In genomic region chr17:4777969-4778760, GRCh38 we compare ENCODE assay signal across 1 cellular context.
TF ChIP-seq lines count a peak whose summit lies in the region.

No MANE protein-coding gene starts in this region.

TF ChIP-seq in HepG2, 621 proteins besides CTCF, POLR2A, EP300 and RAD21 (continued from another document and continues in another):
- TF ChIP-seq, protein P1, sequence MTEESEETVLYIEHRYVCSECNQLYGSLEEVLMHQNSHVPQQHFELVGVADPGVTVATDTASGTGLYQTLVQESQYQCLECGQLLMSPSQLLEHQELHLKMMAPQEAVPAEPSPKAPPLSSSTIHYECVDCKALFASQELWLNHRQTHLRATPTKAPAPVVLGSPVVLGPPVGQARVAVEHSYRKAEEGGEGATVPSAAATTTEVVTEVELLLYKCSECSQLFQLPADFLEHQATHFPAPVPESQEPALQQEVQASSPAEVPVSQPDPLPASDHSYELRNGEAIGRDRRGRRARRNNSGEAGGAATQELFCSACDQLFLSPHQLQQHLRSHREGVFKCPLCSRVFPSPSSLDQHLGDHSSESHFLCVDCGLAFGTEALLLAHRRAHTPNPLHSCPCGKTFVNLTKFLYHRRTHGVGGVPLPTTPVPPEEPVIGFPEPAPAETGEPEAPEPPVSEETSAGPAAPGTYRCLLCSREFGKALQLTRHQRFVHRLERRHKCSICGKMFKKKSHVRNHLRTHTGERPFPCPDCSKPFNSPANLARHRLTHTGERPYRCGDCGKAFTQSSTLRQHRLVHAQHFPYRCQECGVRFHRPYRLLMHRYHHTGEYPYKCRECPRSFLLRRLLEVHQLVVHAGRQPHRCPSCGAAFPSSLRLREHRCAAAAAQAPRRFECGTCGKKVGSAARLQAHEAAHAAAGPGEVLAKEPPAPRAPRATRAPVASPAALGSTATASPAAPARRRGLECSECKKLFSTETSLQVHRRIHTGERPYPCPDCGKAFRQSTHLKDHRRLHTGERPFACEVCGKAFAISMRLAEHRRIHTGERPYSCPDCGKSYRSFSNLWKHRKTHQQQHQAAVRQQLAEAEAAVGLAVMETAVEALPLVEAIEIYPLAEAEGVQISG (CRISPR knock-in tag; IDR thresholded peaks at IDR 0.05) = peak; percentile 69
- TF ChIP-seq MXD3 (CRISPR knock-in tag; IDR thresholded peaks at IDR 0.05) (no peak), ERF (CRISPR knock-in tag; IDR thresholded peaks at IDR 0.05) (peak; percentile 72; the same call in 1 of the 2 replicates), NKX3-1 (CRISPR knock-in tag; IDR thresholded peaks at IDR 0.05) (no peak), FOXK1 (CRISPR knock-in tag; IDR thresholded peaks at IDR 0.05; ENCODE audit: borderline replicate concordance, low read depth) (peak; percentile 64; the same call in 1 of the 2 replicates), MYC (CRISPR knock-in tag; IDR thresholded peaks at IDR 0.05; ENCODE audit: borderline replicate concordance) (peak; percentile 67; the same call in 1 of the 2 replicates), TFDP2 (CRISPR knock-in tag; IDR thresholded peaks at IDR 0.05) (peak; percentile 47; the same call in 1 of the 2 replicates), ZMAT5 (CRISPR knock-in tag; IDR thresholded peaks at IDR 0.05; ENCODE audit: borderline replicate concordance, low read depth) (no peak), POLR2AphosphoS2 (IDR thresholded peaks at IDR 0.05; ENCODE audit: low read depth, low read length) (no peak), MIER2 (CRISPR knock-in tag; IDR thresholded peaks at IDR 0.05) (peak; percentile 67; the same call in 1 of the 2 replicates), GABPA (IDR thresholded peaks at IDR 0.05; ENCODE audit: low read depth, low read length) (no peak), GABPA (CRISPR knock-in tag; IDR thresholded peaks at IDR 0.05; ENCODE audit: low read depth) (no peak), CSRNP1 (CRISPR knock-in tag; IDR thresholded peaks at IDR 0.05) (no peak), LCORL (IDR thresholded peaks at IDR 0.05) (0 out of 2 replicates have a peak, but pooled peaks have one; percentile 35), LCORL (CRISPR knock-in tag; IDR thresholded peaks at IDR 0.05) (peak; percentile 95), TBX2 (CRISPR knock-in tag; IDR thresholded peaks at IDR 0.05; ENCODE audit: borderline replicate concordance) (peak; percentile 87), ZNF205 (CRISPR knock-in tag; IDR thresholded peaks at IDR 0.05) (peak; percentile 95), CHCHD3 (CRISPR knock-in tag; IDR thresholded peaks at IDR 0.05) (no peak), TCF7 (IDR thresholded peaks at IDR 0.05; ENCODE audit: low read depth) (no peak), ZNF546 (CRISPR knock-in tag; conservative IDR thresholded peaks at IDR 0.05) (no peak), PRDM4 (CRISPR knock-in tag; IDR thresholded peaks at IDR 0.05; ENCODE audit: borderline replicate concordance) (no peak), UBTF (CRISPR knock-in tag; IDR thresholded peaks at IDR 0.05) (no peak; the same call in 1 of the 2 replicates), ARNT2 (CRISPR knock-in tag; IDR thresholded peaks at IDR 0.05; ENCODE audit: low read depth) (peak; percentile 57; the same call in 1 of the 2 replicates), PLRG1 (conservative IDR thresholded peaks at IDR 0.05) (no peak), YY1 (IDR thresholded peaks at IDR 0.05; ENCODE audit: insufficient read depth, insufficient replicate concordance, low read depth, low read length) (no peak), ZNF672 (CRISPR knock-in tag; IDR thresholded peaks at IDR 0.05) (no peak), ZHX1 (CRISPR knock-in tag; IDR thresholded peaks at IDR 0.05; ENCODE audit: low read depth) (no peak), ISL2 (CRISPR knock-in tag; IDR thresholded peaks at IDR 0.05) (peak; percentile 69; the same call in 1 of the 2 replicates), MAZ (IDR thresholded peaks at IDR 0.05; ENCODE audit: borderline replicate concordance, low read depth, low read length) (no peak), MAZ (CRISPR knock-in tag; IDR thresholded peaks at IDR 0.05; ENCODE audit: low read depth) (0 out of 2 replicates have a peak, but pooled peaks have one; percentile 32), ELF4 (CRISPR knock-in tag; IDR thresholded peaks at IDR 0.05; ENCODE audit: borderline replicate concordance) (no peak), ISX (CRISPR knock-in tag; conservative IDR thresholded peaks at IDR 0.05) (no peak), CBX1 (IDR thresholded peaks at IDR 0.05; ENCODE audit: low read depth) (no peak)
- TF ChIP-seq, protein P2, sequence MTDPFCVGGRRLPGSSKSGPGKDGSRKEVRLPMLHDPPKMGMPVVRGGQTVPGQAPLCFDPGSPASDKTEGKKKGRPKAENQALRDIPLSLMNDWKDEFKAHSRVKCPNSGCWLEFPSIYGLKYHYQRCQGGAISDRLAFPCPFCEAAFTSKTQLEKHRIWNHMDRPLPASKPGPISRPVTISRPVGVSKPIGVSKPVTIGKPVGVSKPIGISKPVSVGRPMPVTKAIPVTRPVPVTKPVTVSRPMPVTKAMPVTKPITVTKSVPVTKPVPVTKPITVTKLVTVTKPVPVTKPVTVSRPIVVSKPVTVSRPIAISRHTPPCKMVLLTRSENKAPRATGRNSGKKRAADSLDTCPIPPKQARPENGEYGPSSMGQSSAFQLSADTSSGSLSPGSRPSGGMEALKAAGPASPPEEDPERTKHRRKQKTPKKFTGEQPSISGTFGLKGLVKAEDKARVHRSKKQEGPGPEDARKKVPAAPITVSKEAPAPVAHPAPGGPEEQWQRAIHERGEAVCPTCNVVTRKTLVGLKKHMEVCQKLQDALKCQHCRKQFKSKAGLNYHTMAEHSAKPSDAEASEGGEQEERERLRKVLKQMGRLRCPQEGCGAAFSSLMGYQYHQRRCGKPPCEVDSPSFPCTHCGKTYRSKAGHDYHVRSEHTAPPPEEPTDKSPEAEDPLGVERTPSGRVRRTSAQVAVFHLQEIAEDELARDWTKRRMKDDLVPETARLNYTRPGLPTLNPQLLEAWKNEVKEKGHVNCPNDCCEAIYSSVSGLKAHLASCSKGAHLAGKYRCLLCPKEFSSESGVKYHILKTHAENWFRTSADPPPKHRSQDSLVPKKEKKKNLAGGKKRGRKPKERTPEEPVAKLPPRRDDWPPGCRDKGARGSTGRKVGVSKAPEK (CRISPR knock-in tag; IDR thresholded peaks at IDR 0.05; ENCODE audit: borderline replicate concordance) = 0 out of 2 replicates have a peak, but pooled peaks have one; percentile 88
- TF ChIP-seq, protein P3, sequence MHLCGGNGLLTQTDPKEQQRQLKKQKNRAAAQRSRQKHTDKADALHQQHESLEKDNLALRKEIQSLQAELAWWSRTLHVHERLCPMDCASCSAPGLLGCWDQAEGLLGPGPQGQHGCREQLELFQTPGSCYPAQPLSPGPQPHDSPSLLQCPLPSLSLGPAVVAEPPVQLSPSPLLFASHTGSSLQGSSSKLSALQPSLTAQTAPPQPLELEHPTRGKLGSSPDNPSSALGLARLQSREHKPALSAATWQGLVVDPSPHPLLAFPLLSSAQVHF (CRISPR knock-in tag; IDR thresholded peaks at IDR 0.05) = 0 out of 2 replicates have a peak, but pooled peaks have one; percentile 11
- TF ChIP-seq, protein P4, sequence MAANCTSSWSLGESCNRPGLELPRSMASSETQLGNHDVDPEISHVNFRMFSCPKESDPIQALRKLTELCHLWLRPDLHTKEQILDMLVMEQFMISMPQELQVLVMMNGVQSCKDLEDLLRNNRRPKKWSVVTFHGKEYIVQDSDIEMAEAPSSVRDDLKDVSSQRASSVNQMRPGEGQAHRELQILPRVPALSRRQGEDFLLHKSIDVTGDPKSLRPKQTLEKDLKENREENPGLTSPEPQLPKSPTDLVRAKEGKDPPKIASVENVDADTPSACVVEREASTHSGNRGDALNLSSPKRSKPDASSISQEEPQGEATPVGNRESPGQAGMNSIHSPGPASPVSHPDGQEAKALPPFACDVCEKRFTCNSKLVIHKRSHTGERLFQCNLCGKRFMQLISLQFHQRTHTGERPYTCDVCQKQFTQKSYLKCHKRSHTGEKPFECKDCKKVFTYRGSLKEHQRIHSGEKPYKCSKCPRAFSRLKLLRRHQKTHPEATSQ (CRISPR knock-in tag; IDR thresholded peaks at IDR 0.05; ENCODE audit: borderline replicate concordance) = 0 out of 2 replicates have a peak, but pooled peaks have one; percentile 31
